In genomic region chr15:79743032-79743431, GRCh38 we compare ENCODE assay signal across 23 cellular contexts.
A peak's percentile ranks its signal among the peaks of the same experiment; 100 is the strongest.
DNase-seq lines count a peak whose midpoint lies in the region; ATAC-seq, FAIRE-seq and TF ChIP-seq lines count a peak whose summit lies in the region.
"Had no signal": no experiment of that assay in that cellular context is flagged by ENCODE, and none has a peak within 500 bp of the region (broad histone marks: within the 10 kb centered on the region; RNA-seq: fewer than 3 reads in every experiment).

No MANE protein-coding gene starts in this region.

- H4K5ac ChIP-seq in mesendoderm (ENCODE audit: low read length) = no peak overlapping the region

- FAIRE-seq in HTR-8/SVneo (lab: Jason Lieb, UNC) = no peak
- FAIRE-seq: A549, D721Med, G401.6, K562, RCC 7860 had no signal

- H2AK5ac ChIP-seq in mesendoderm (ENCODE audit: low read length) = no peak overlapping the region

- H3K56ac ChIP-seq in mesendoderm (ENCODE audit: low read length) = no peak overlapping the region

- no peak overlapping the region for H2BK120ac ChIP-seq in mesendoderm (ENCODE audit: low read depth, low read length)

- H3K4me1 ChIP-seq in mesendoderm (ENCODE audit: control insufficient read depth, low read depth, low read length) = no peaks in the 10 kb centered on the region
- no peaks in the 10 kb centered on the region for H3K4me1 ChIP-seq in gastrocnemius medialis
- H3K4me1 ChIP-seq: A549 had no signal

- intact Hi-C loops in gastrocnemius medialis (cut with DNase I; ENCODE audit: low total_unique reads) = no loop called here
- intact Hi-C loops in left ventricle myocardium superior (cut with micrococcal nuclease) = no loop called here

- ATAC-seq in gastrocnemius medialis (no peak), HG03039 (IDR thresholded peaks at IDR 0.05; ENCODE audit: unreplicated experiment) (no peak), left ventricle myocardium superior (no peak)
- ATAC-seq: GM23338, HCT116, K562 had no signal

- H3K36me3 ChIP-seq in mesendoderm (ENCODE audit: control insufficient read depth, insufficient read depth, low read length) = no peaks in the 10 kb centered on the region
- H3K36me3 ChIP-seq in gastrocnemius medialis = no peaks in the 10 kb centered on the region

- H3K4me3 ChIP-seq in mesendoderm (ENCODE audit: low read length) (no peak overlapping the region), gastrocnemius medialis (no peak overlapping the region)
- H3K4me3 ChIP-seq: A549, GM23338, K562, SK-N-MC had no signal

- no peak for TF ChIP-seq POLR2A in gastrocnemius medialis (IDR thresholded peaks at IDR 0.05)

- no peak overlapping the region for H3K23ac ChIP-seq in mesendoderm (ENCODE audit: low read length)

- H3K27me3 ChIP-seq in mesendoderm (ENCODE audit: insufficient read depth, low read length, poor library complexity) (no peaks in the 10 kb centered on the region), gastrocnemius medialis (no peaks in the 10 kb centered on the region)

- WGBS in mesendoderm (ENCODE audit: extremely low coverage, insufficient coverage, low lambda C conversion rate) = no CpG with 5 or more reads among the region's 10 CpGs

- H3K18ac ChIP-seq in mesendoderm (ENCODE audit: low read length) = no peak overlapping the region

- H3K27ac ChIP-seq in mesendoderm (ENCODE audit: low read depth, low read length) = no peak overlapping the region
- no peak overlapping the region for H3K27ac ChIP-seq in gastrocnemius medialis
- H3K27ac ChIP-seq: A549, SK-N-MC had no signal

- TF ChIP-seq CTCF in gastrocnemius medialis (IDR thresholded peaks at IDR 0.05 in 4 of 5, conservative IDR thresholded peaks at IDR 0.05 in 1 of 5) = no peak

- no peaks in the 10 kb centered on the region for H3K9me3 ChIP-seq in gastrocnemius medialis
- H3K9me3 ChIP-seq: A549 had no signal

- no peak overlapping the region for H3K9ac ChIP-seq in mesendoderm (ENCODE audit: low read length)

- H3K4ac ChIP-seq in mesendoderm (ENCODE audit: low read depth, low read length) = no peak overlapping the region

- H3K79me1 ChIP-seq in mesendoderm (ENCODE audit: low read length) = no peaks in the 10 kb centered on the region

- H3K79me2 ChIP-seq in mesendoderm (ENCODE audit: control insufficient read depth, insufficient read depth, low read length) = no peaks in the 10 kb centered on the region

- no peak overlapping the region for H4K8ac ChIP-seq in mesendoderm (ENCODE audit: low read depth, low read length)

- no peak overlapping the region for H2BK5ac ChIP-seq in mesendoderm (ENCODE audit: low read length)

- H2BK15ac ChIP-seq in mesendoderm (replicated peaks; ENCODE audit: low read depth) = no peak overlapping the region

- DNase-seq in Daoy (ENCODE audit: low read depth) (peak; percentile 5), HTR-8/SVneo (ENCODE audit: insufficient read length, low spot score) (peak; percentile 4), T1000 (lab: John Stamatoyannopoulos, UW) (peak; percentile 15), mesendoderm (peak; percentile 8), gastrocnemius medialis (no peak), NCI-H2227 treated with DMSO at 0.1 percent for 48 hours (lab: John Stamatoyannopoulos, UW) (no peak), left ventricle myocardium superior (no peak)
- DNase-seq: C1 segment of cervical spinal cord; CD8-positive, alpha-beta memory T cell; NCI-H1417 treated with DMSO at 0.1 percent for 48 hours; NCI-H187 treated with DMSO at 0.1 percent for 48 hours; NCI-H510A; NCI-H774; SHP77 had no signal

- in situ Hi-C loops in gastrocnemius medialis (cut with MboI; ENCODE audit: low sequenced_read_pairs in 4 of 4) = no loop called here

- no peak overlapping the region for H3K4me2 ChIP-seq in mesendoderm (ENCODE audit: low read length)
- H3K4me2 ChIP-seq: A549, GM23338 had no signal

Comparison
In these comparisons a context has a peak if more than half of its experiments do, and no peak if none do; other contexts are left out.
1. DNase-seq: peak in Daoy (single experiment), HTR-8/SVneo (single experiment), T1000 (single experiment) and mesendoderm (single experiment); none in gastrocnemius medialis (0 of 2), NCI-H2227 treated with DMSO at 0.1 percent for 48 hours (single experiment) and left ventricle myocardium superior (single experiment).